8 cellular contexts compared by ENCODE assay signal in genomic region chr10:116891208-116891607, GRCh38. TPM values are rescaled to one million over a fixed set of nuclear protein-coding genes. Genes with fewer than 3 reads are reported as not detected.
A peak's percentile ranks its signal among the peaks of the same experiment; 100 is the strongest.
DNase-seq lines count a peak whose midpoint lies in the region; ATAC-seq and TF ChIP-seq lines count a peak whose summit lies in the region.
"Had no signal": no experiment of that assay in that cellular context is flagged by ENCODE, and none has a peak within 500 bp of the region (broad histone marks: within the 10 kb centered on the region; RNA-seq: fewer than 3 reads in every experiment).

No MANE protein-coding gene starts in this region.

- DNase-seq in HS-27A (ENCODE audit: low read depth) (peak; percentile 38), PC-3 (peak; percentile 94), fibroblast of peridontal ligament (ENCODE audit: extremely low read depth) (peak; percentile 81), smooth muscle cell of the brain vasculature (ENCODE audit: low read depth, low spot score) (peak; percentile 84), lower lobe of right lung (no peak)
- no peak for DNase-seq in activated CD8-positive, alpha-beta memory T cell treated with anti-CD3 and anti-CD28 coated beads for 24 hours
- DNase-seq: activated CD4-positive, alpha-beta T cell treated with anti-CD3 and anti-CD28 coated beads for 4 hours had no signal

- peaks cover 67% of the 10 kb centered on the region for H3K4me1 ChIP-seq in PC-3 (ENCODE audit: insufficient read depth, low read length)
- peaks cover 16% of the 10 kb centered on the region for H3K4me1 ChIP-seq in lower lobe of right lung

- no peaks in the 10 kb centered on the region for H4K20me1 ChIP-seq in PC-3 (ENCODE audit: low read length)

- TF ChIP-seq CTCF in PC-3 (conservative IDR thresholded peaks at IDR 0.05; ENCODE audit: low read depth, low read length) (no peak), lower lobe of right lung (IDR thresholded peaks at IDR 0.05) (no peak)

- no peaks in the 10 kb centered on the region for H3K9me2 ChIP-seq in PC-3 (replicated peaks; ENCODE audit: low read length)

- H3F3A ChIP-seq in PC-3 (ENCODE audit: low read length, unreplicated experiment): no peaks in the 10 kb centered on the region

- peak overlapping the region; percentile 34; the same call in 1 of the 2 replicates for H3K4me3 ChIP-seq in PC-3 (ENCODE audit: low read length)
- H3K4me3 ChIP-seq in lower lobe of right lung: no peak overlapping the region

- no peaks in the 10 kb centered on the region for H3K79me2 ChIP-seq in PC-3 (ENCODE audit: low read length)

- peak overlapping the region; percentile 68 for H3K4me2 ChIP-seq in PC-3 (ENCODE audit: low read length)

- H3K9me3 ChIP-seq in PC-3 (ENCODE audit: low read length) (no peaks in the 10 kb centered on the region), lower lobe of right lung (no peaks in the 10 kb centered on the region)

- no TSS peak for BruUV-seq in PC-3 (replicated peaks; lab: Mats Ljungman, UMichigan)

- no peak overlapping the region for H2AFZ ChIP-seq in PC-3 (ENCODE audit: low read length)

- CTCF ChIA-PET in PC-3 (lab: Charles Lee): no interaction called here

- intact Hi-C loops in PC-3 (cut with micrococcal nuclease): loop anchor here (1.0 to 10.0 kb wide), 3 partner anchors 42 to 184 kb away; partner anchors contain the start of gene ENO4
- intact Hi-C loops in lower lobe of right lung (cut with DNase I): no loop called here

- 0 out of 2 replicates have a peak, but pooled peaks cover 2% of the 10 kb centered on the region for H3K36me3 ChIP-seq in PC-3 (ENCODE audit: low read depth, low read length)
- no peaks in the 10 kb centered on the region for H3K36me3 ChIP-seq in lower lobe of right lung

- ATAC-seq in PC-3 (peak; percentile 21), lower lobe of right lung (no peak), HG03457 (IDR thresholded peaks at IDR 0.05; ENCODE audit: unreplicated experiment) (no peak)

- H3K9ac ChIP-seq in PC-3 (ENCODE audit: low read length): no peak overlapping the region

- peak overlapping the region; percentile 44 for H3K27ac ChIP-seq in PC-3 (ENCODE audit: low read length)
- H3K27ac ChIP-seq in lower lobe of right lung: no peak overlapping the region

- H3K27me3 ChIP-seq in PC-3 (ENCODE audit: low read length): no peaks in the 10 kb centered on the region
- H3K27me3 ChIP-seq in lower lobe of right lung (ENCODE audit: low read depth): no peaks in the 10 kb centered on the region

- POLR2A ChIA-PET in PC-3 (lab: Charles Lee; ENCODE audit: unreplicated experiment): no interaction called here

RNA-seq across cellular contexts. Expression of gene ENO4, which starts 41.9 kb away (rescaled TPM):
- total RNA-seq in PC-3 (2014; rRNA removed): 0.35 TPM in 1 of 2 replicates, not detected in the other
- 1.9 TPM for total RNA-seq in lower lobe of right lung

Comparison
In these comparisons a context has a peak if more than half of its experiments do, and no peak if none do; other contexts are left out.
1. DNase-seq: peak in HS-27A (single experiment), PC-3 (single experiment), fibroblast of peridontal ligament (single experiment) and smooth muscle cell of the brain vasculature (single experiment); none in activated CD8-positive, alpha-beta memory T cell treated with anti-CD3 and anti-CD28 coated beads for 24 hours (single experiment) and lower lobe of right lung (single experiment).